ENCODE assay signal across 20 cellular contexts in the genomic region with DNA sequence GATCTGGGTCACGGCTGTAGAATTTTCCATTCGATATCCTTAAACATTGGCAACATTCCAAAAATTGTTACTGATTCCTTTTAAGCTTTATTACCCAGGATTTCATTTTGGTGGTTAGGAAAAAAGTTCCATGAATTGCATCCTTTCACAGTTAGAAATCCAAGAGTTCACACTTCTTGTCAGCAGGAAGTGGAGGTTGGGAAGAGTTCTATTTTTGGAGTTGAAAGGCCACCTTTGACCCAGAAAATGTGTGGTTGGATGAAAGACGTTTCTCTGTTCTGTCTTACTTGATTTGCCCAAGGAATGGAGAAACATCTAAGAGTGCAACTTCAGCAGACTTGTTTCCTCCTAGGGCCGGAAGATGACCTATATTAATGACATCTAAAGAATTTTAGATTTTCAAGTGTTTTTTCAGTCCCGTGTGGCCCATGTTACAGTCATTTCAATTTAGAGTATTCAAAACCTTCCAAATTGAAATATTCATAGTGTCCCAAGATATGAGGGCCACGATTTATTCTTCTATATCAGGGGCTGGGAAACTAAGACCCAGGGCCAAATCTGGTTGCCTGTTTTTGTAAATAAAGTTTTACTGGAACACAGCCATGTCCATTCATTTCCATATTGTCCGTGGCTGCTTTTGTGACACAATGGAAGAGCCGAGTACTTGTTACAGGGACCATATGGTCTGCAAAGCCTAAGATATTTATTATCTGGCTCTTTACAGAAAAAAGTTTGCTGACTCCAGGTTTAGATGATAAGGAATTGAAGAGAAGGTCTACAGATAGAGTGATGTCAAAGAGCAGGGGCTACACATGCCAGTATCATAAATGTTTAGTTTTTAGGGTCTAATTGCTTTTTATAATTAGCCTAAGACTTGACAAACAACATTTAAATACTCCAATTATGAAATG. TPM values are rescaled to one million over a fixed set of nuclear protein-coding genes. Genes with fewer than 3 reads are reported as not detected.
DNase-seq lines count a peak whose midpoint lies in the region; ATAC-seq and TF ChIP-seq lines count a peak whose summit lies in the region.
"Had no signal": no experiment of that assay in that cellular context is flagged by ENCODE, and none has a peak within 500 bp of the region (broad histone marks: within the 10 kb centered on the region; RNA-seq: fewer than 3 reads in every experiment).

No MANE protein-coding gene starts in this region.

- no peak overlapping the region for H4K8ac ChIP-seq in IMR-90 (ENCODE audit: low read depth in 2 of 2, low read length in 2 of 2)

- intact Hi-C loops in IMR-90 (cut with micrococcal nuclease), result no loop called here
- intact Hi-C loops in naive thymus-derived CD4-positive, alpha-beta T cell (cut with micrococcal nuclease), result no loop called here
- intact Hi-C loops in MCF 10A (cut with micrococcal nuclease), result no loop called here

- no peaks in the 10 kb centered on the region for H3K79me1 ChIP-seq in IMR-90 (ENCODE audit: low read depth in 1 of 2, low read length in 2 of 2)

- ATAC-seq in IMR-90 (ENCODE audit: low read depth) (peak; percentile 24; the same call in 1 of the 2 replicates), HG03442 (IDR thresholded peaks at IDR 0.05; ENCODE audit: unreplicated experiment) (no peak)
- no peak for ATAC-seq in naive thymus-derived CD4-positive, alpha-beta T cell

- H3K4ac ChIP-seq in IMR-90 (ENCODE audit: low read depth, low read length), result no peak overlapping the region

- peak overlapping the region; percentile 61 for H2BK5ac ChIP-seq in IMR-90 (ENCODE audit: low read depth, low read length, poor library complexity, severe bottlenecking)

- no peak overlapping the region for H2AFZ ChIP-seq in IMR-90 (replicated peaks; ENCODE audit: low read length, poor library complexity)
- H2AFZ ChIP-seq: parathyroid adenoma had no signal

- no peak overlapping the region for H2BK20ac ChIP-seq in IMR-90 (ENCODE audit: low read depth, low read length)

- H3K23ac ChIP-seq in IMR-90 (ENCODE audit: low read depth, low read length), result no peak overlapping the region

- H3K14ac ChIP-seq in IMR-90 (replicated peaks; ENCODE audit: low read depth, low read length), result no peak overlapping the region

- no peak for TF ChIP-seq RAD21 in IMR-90 (IDR thresholded peaks at IDR 0.05; ENCODE audit: low read length)

- no CpG with 5 or more reads among the region's 8 CpGs for WGBS in IMR-90 (ENCODE audit: extremely low coverage in 2 of 2, insufficient read length in 1 of 2), 2 experiments

- H3K9me3 Mint-ChIP-seq in naive thymus-derived CD4-positive, alpha-beta T cell, result peaks cover 0 to 3% (median 0%) of the 10 kb centered on the region in 11 donors
- no peaks in the 10 kb centered on the region for H3K9me3 Mint-ChIP-seq in MCF 10A (ENCODE audit: unreplicated experiment)

- DNase-seq in AG10803 (ENCODE audit: low read depth) (peak; percentile 78), IMR-90 (peak; percentile 44), cardiac fibroblast (ENCODE audit: low read depth in 2 of 2) (peak; percentile 75 to 77), mesenteric fat pad (ENCODE audit: low spot score) (peak; percentile 2), MCF 10A (ENCODE audit: unreplicated experiment) (no peak), NCI-H1417 (lab: John Stamatoyannopoulos, UW) (no peak)
- no peak for DNase-seq in naive thymus-derived CD4-positive, alpha-beta T cell
- DNase-seq: activated CD8-positive, alpha-beta memory T cell treated with anti-CD3 and anti-CD28 coated beads, Interleukin-2, amount 50 U/mL, for 48 hours; activated naive CD8-positive, alpha-beta T cell treated with anti-CD3 and anti-CD28 coated beads for 36 hours; colonic mucosa; KBM-7; NCI-H187; NCI-H774; SIG-M5; uterus had no signal

- peaks cover 1% of the 10 kb centered on the region; the same call in 1 of the 2 replicates for H3K4me1 ChIP-seq in IMR-90 (ENCODE audit: control insufficient read depth, insufficient read depth, low read length)
- no peaks in the 10 kb centered on the region for H3K4me1 ChIP-seq in naive thymus-derived CD4-positive, alpha-beta T cell (ENCODE audit: control insufficient read depth in 2 of 2, insufficient read depth in 2 of 2, low read length in 2 of 2)
- H3K4me1 ChIP-seq: colonic mucosa, parathyroid adenoma, uterus had no signal

- no peaks in the 10 kb centered on the region for H3K9me1 ChIP-seq in IMR-90 (ENCODE audit: insufficient read depth, low read length)

- POLR2A ChIA-PET in IMR-90 (lab: Charles Lee; ENCODE audit: unreplicated experiment), result no interaction called here
- POLR2A ChIA-PET in naive thymus-derived CD4-positive, alpha-beta T cell (lab: Charles Lee), result no interaction called here
- POLR2A ChIA-PET in MCF 10A (lab: Yijun Ruan, JAX), result interaction anchor here (0.7 kb wide), 1 partner anchor 52 kb away, joined by 3 read pairs; no protein-coding TSS in a partner anchor

- no peak overlapping the region for H2BK15ac ChIP-seq in IMR-90 (ENCODE audit: low read depth, low read length)

- dilution Hi-C loops in IMR-90 (cut with HindIII; ENCODE audit: low sequenced_read_pairs, unreplicated experiment), result no loop called here

- H3K18ac ChIP-seq in IMR-90 (ENCODE audit: low read depth, low read length), result no peak overlapping the region

- H3K36me3 ChIP-seq in IMR-90 (ENCODE audit: control insufficient read depth, insufficient read depth, low read length), result no peaks in the 10 kb centered on the region
- no peaks in the 10 kb centered on the region for H3K36me3 ChIP-seq in naive thymus-derived CD4-positive, alpha-beta T cell (ENCODE audit: control insufficient read depth in 2 of 3, insufficient read depth in 3 of 3, low read length in 3 of 3)
- H3K36me3 ChIP-seq: colonic mucosa, uterus had no signal

- in situ Hi-C loops in IMR-90 (cut with MboI; ENCODE audit: low sequenced_read_pairs), result no loop called here

- H4K20me1 ChIP-seq in IMR-90 (ENCODE audit: insufficient read depth, low read length), result no peaks in the 10 kb centered on the region

- H3K27ac Mint-ChIP-seq in naive thymus-derived CD4-positive, alpha-beta T cell, result no peak overlapping the region
- no peak overlapping the region for H3K27ac Mint-ChIP-seq in MCF 10A (ENCODE audit: low read depth, unreplicated experiment)
- H3K27ac Mint-ChIP-seq: activated naive CD8-positive, alpha-beta T cell treated with anti-CD3 and anti-CD28 coated beads for 36 hours; B cell; mesothelial cell of epicardium had no signal

- H4K5ac ChIP-seq in IMR-90 (ENCODE audit: low read depth, low read length), result no peak overlapping the region

- no peak overlapping the region for H3K4me3 ChIP-seq in AG10803 (ENCODE audit: low read length)
- H3K4me3 ChIP-seq in IMR-90 (ENCODE audit: insufficient read depth, low read depth, low read length), result no peak overlapping the region
- H3K4me3 ChIP-seq in cardiac fibroblast (replicated peaks in 1 of 2; ENCODE audit: low read depth in 2 of 2, low read length in 2 of 2), result no peak overlapping the region
- H3K4me3 ChIP-seq in naive thymus-derived CD4-positive, alpha-beta T cell (ENCODE audit: low read length), result no peak overlapping the region
- H3K4me3 ChIP-seq: colonic mucosa, uterus had no signal

- TF ChIP-seq CTCF in AG10803 (conservative IDR thresholded peaks at IDR 0.05; ENCODE audit: low read length), result no peak
- no peak for TF ChIP-seq CTCF in IMR-90 (conservative IDR thresholded peaks at IDR 0.05; ENCODE audit: low read depth, low read length)
- TF ChIP-seq CTCF in cardiac fibroblast (IDR thresholded peaks at IDR 0.05; ENCODE audit: low read depth, low read length), result no peak
- TF ChIP-seq CTCF in MCF 10A (IDR thresholded peaks at IDR 0.05; ENCODE audit: unreplicated experiment), result no peak

- peaks cover 0 to 12% (median 5%) of the 10 kb centered on the region in 5 donors for H3K36me3 Mint-ChIP-seq in naive thymus-derived CD4-positive, alpha-beta T cell
- H3K36me3 Mint-ChIP-seq in MCF 10A (ENCODE audit: insufficient read depth, unreplicated experiment), result peaks cover 5% of the 10 kb centered on the region

- H3K56ac ChIP-seq in IMR-90 (ENCODE audit: extremely low read depth, insufficient read depth, low read length), result no peak overlapping the region

- H3K4me3 Mint-ChIP-seq in naive thymus-derived CD4-positive, alpha-beta T cell, result no peak overlapping the region
- H3K4me3 Mint-ChIP-seq in MCF 10A (ENCODE audit: unreplicated experiment), result no peak overlapping the region
- H3K4me3 Mint-ChIP-seq: activated naive CD8-positive, alpha-beta T cell treated with anti-CD3 and anti-CD28 coated beads for 36 hours; B cell; mesothelial cell of epicardium had no signal

- peak overlapping the region; percentile 84; the same call in 1 of the 2 replicates for H3K4me2 ChIP-seq in IMR-90 (ENCODE audit: low read depth, low read length)

- no peaks in the 10 kb centered on the region; the same call in 1 of the 2 replicates for H3K27me3 ChIP-seq in IMR-90 (ENCODE audit: control insufficient read depth, insufficient read depth, low read length)
- no peaks in the 10 kb centered on the region for H3K27me3 ChIP-seq in naive thymus-derived CD4-positive, alpha-beta T cell (ENCODE audit: control insufficient read depth in 2 of 2, insufficient read depth in 2 of 2, low read length in 2 of 2)
- H3K27me3 ChIP-seq: colonic mucosa, uterus had no signal

- no peak overlapping the region for H2AK9ac ChIP-seq in IMR-90 (replicated peaks; ENCODE audit: low read depth, low read length, poor library complexity)

- no peaks in the 10 kb centered on the region for H3K9me3 ChIP-seq in IMR-90 (ENCODE audit: control insufficient read depth, insufficient read depth, low read length)
- no peaks in the 10 kb centered on the region for H3K9me3 ChIP-seq in naive thymus-derived CD4-positive, alpha-beta T cell (ENCODE audit: control insufficient read depth in 2 of 3, low read length in 3 of 3)
- H3K9me3 ChIP-seq: colonic mucosa, uterus had no signal

- TF ChIP-seq POLR2A in IMR-90 (IDR thresholded peaks at IDR 0.05; ENCODE audit: low read depth, low read length), result no peak

- BruUV-seq in IMR-90 (replicated peaks; lab: Mats Ljungman, UMichigan) (no TSS peak), MCF 10A (replicated peaks; lab: Mats Ljungman, UMichigan) (no TSS peak)

- H2BK120ac ChIP-seq in IMR-90 (ENCODE audit: low read depth, low read length), result peak overlapping the region; percentile 26; the same call in 1 of the 2 replicates

- CTCF ChIA-PET in IMR-90 (lab: Yijun Ruan, JAX) (interaction anchor here (0.7 to 0.8 kb wide), 2 partner anchors 9 to 115 kb away, joined by 3 read pairs; no protein-coding TSS in a partner anchor), MCF 10A (lab: Yijun Ruan, JAX) (interaction anchor here (0.6 kb wide), 1 partner anchor 25 kb away, joined by 3 read pairs; no protein-coding TSS in a partner anchor)
- CTCF ChIA-PET in naive thymus-derived CD4-positive, alpha-beta T cell (lab: Charles Lee), result interaction anchor here (0.7 kb wide), 1 partner anchor 24 kb away, joined by 3 read pairs; no protein-coding TSS in a partner anchor

- peaks cover 0 to 6% (median 0%) of the 10 kb centered on the region in 5 donors for H3K27me3 Mint-ChIP-seq in naive thymus-derived CD4-positive, alpha-beta T cell
- H3K27me3 Mint-ChIP-seq in MCF 10A (ENCODE audit: insufficient read depth, unreplicated experiment), result no peaks in the 10 kb centered on the region
- H3K27me3 Mint-ChIP-seq: activated naive CD8-positive, alpha-beta T cell treated with anti-CD3 and anti-CD28 coated beads for 36 hours; B cell had no signal

- no peak overlapping the region for H2AK5ac ChIP-seq in IMR-90 (ENCODE audit: low read depth, low read length)

- H4K91ac ChIP-seq in IMR-90 (ENCODE audit: insufficient read depth, low read depth, low read length), result no peak overlapping the region

- H3K4me1 Mint-ChIP-seq in naive thymus-derived CD4-positive, alpha-beta T cell, result peaks cover 5 to 10% (median 6%) of the 10 kb centered on the region in 7 donors
- H3K4me1 Mint-ChIP-seq in MCF 10A (ENCODE audit: insufficient read depth, unreplicated experiment), result no peaks in the 10 kb centered on the region
- H3K4me1 Mint-ChIP-seq: B cell, mesothelial cell of epicardium had no signal

- no peak overlapping the region for H3K9ac ChIP-seq in IMR-90 (ENCODE audit: low read depth, low read length)
- H3K9ac ChIP-seq: parathyroid adenoma had no signal

- H3K27ac ChIP-seq in IMR-90 (ENCODE audit: insufficient read depth, low read length), result no peak overlapping the region
- H3K27ac ChIP-seq in naive thymus-derived CD4-positive, alpha-beta T cell (ENCODE audit: low read depth, low read length), result no peak overlapping the region
- H3K27ac ChIP-seq: colonic mucosa, parathyroid adenoma, uterus, VCaP had no signal

RNA-seq across cellular contexts. Expression of gene CDK5R1, which starts 50.2 kb away (rescaled TPM):
- 0.36 and 0.56 TPM in 2 replicates for total RNA-seq in IMR-90 (2012; rRNA removed)
- polyA plus RNA-seq in IMR-90 (2012; rRNA removed), result 0.67 and 0.74 TPM in 2 replicates
- polyA plus RNA-seq in IMR-90 (2012; cell fraction: cytosol; rRNA removed), result 0.35 and 0.46 TPM in 2 replicates
- 1.4 and 1.8 TPM in 2 replicates for polyA plus RNA-seq in IMR-90 (2012; cell fraction: nucleus; rRNA removed; ENCODE audit: low replicate concordance)
- 1.8 TPM for total RNA-seq in mesenteric fat pad
- 10 to 100 TPM in 3 of 5 experiments, 1 to 10 TPM in 2; 4.9 to 21.2 (median 12.2) TPM for total RNA-seq in naive thymus-derived CD4-positive, alpha-beta T cell
- 1 to 10 TPM; 5.6 to 7.5 TPM for polyA plus RNA-seq in naive thymus-derived CD4-positive, alpha-beta T cell
- 4.0 and 4.4 TPM in 2 replicates for total RNA-seq in MCF 10A (2022)

Comparison
In these comparisons a context has a peak if more than half of its experiments do, and no peak if none do; other contexts are left out.
1. DNase-seq: peak in AG10803 (single experiment), IMR-90 (single experiment), cardiac fibroblast (2 of 2) and mesenteric fat pad (single experiment); none in naive thymus-derived CD4-positive, alpha-beta T cell (0 of 9), MCF 10A (single experiment) and NCI-H1417 (0 of 3).